In the genomic region with DNA sequence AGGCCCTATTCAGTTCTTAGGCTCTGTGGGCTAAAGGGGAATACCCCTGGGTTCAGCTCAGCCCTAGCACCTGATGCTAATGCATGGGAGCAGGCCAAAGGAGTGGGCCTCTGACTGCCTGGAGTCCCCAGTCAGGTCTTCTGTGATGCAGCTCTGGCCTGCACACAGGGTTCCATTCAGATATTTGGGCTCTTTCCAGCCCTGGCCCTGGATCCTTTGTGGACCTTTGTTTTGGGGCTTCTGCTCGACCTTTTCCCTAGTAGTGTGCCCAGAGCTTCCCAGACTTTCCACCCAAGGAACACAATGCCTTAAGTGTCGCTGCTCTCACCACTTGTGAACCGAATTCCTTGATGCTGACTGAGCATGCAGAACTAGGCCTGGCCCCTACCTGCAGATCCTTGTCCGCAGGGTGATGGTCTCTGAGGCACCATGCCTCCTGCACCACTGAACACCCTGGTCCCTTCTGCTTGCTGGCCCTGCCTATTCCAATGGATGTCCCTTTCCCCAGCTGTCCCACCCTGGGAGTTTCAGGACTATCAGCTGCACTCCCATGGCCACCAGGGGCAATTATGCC, we compare ENCODE assay signal across 26 cellular contexts. TPM values are rescaled to one million over a fixed set of nuclear protein-coding genes. Genes with fewer than 3 reads are reported as not detected.
"Had no signal": no experiment of that assay in that cellular context is flagged by ENCODE, and none has a peak within 500 bp of the region (broad histone marks: within the 10 kb centered on the region; RNA-seq: fewer than 3 reads in every experiment).

No MANE protein-coding gene starts in this region.

- H3K9me3 Mint-ChIP-seq: activated naive CD4-positive, alpha-beta T cell treated with anti-CD3 and anti-CD28 coated beads, Interleukin-2, amount 50 U/mL, for 72 hours; WTC11 had no signal

- DNase-seq: activated CD4-positive, alpha-beta T cell treated with anti-CD3 and anti-CD28 coated beads for 48 hours; activated CD4-positive, alpha-beta T cell treated with anti-CD3 and anti-CD28 coated beads, Interleukin-2, amount 50 U/mL, for 4 hours; activated CD4-positive, CD25-positive, alpha-beta regulatory T cell treated with anti-CD3 and anti-CD28 coated beads, Interleukin-2, amount 50 U/mL, for 72 hours; activated CD8-positive, alpha-beta memory T cell treated with anti-CD3 and anti-CD28 coated beads, Interleukin-2, amount 50 U/mL, for 48 hours; activated CD8-positive, alpha-beta T cell treated with anti-CD3 and anti-CD28 coated beads, Interleukin-2, amount 10 ng/mL, durations not matched to agents 7 days and 5 days; activated naive CD4-positive, alpha-beta T cell treated with Interleukin-2 at 50 U/mL for 16 hours; activated T-cell treated with anti-CD3 and anti-CD28 coated beads, Interleukin-2, amount 50 U/mL, for 1 hour; adrenal gland; MG63; MV-4-11; NCI-H1092 treated with DMSO at 0.1 percent for 48 hours; NCI-H1417 treated with DMSO at 0.1 percent for 48 hours; NCI-H1694; NCI-H2029; NCI-H2107; NCI-H2171 treated with DMSO at 0.1 percent for 48 hours; NCI-H226; NCI-H526 treated with DMSO at 0.1 percent for 48 hours; NK-92 treated with Interleukin-12 subunit alpha and Interleukin-12 subunit beta, amount 100 ng/mL, for 24 hours; OCI-M1; RPMI8226 had no signal

- H3K27ac Mint-ChIP-seq: activated CD8-positive, alpha-beta T cell treated with anti-CD3 and anti-CD28 coated beads, Interleukin-2, amount 10 ng/mL, durations not matched to agents 7 days and 5 days; WTC11 had no signal

- ATAC-seq: activated CD8-positive, alpha-beta T cell treated with anti-CD3 and anti-CD28 coated beads, Interleukin-2, amount 10 ng/mL, durations not matched to agents 7 days and 5 days; activated naive CD4-positive, alpha-beta T cell treated with anti-CD3 and anti-CD28 coated beads, Interleukin-2, amount 50 U/mL, for 72 hours; Panc1; Right ventricle myocardium inferior; WTC11 had no signal

- H3K4me3 Mint-ChIP-seq: activated CD8-positive, alpha-beta T cell treated with anti-CD3 and anti-CD28 coated beads, Interleukin-2, amount 10 ng/mL, durations not matched to agents 7 days and 5 days; WTC11 had no signal

RNA-seq across cellular contexts. Expression of a gene that starts 23.1 kb away (rescaled TPM):
- total RNA-seq: activated naive CD4-positive, alpha-beta T cell treated with anti-CD3 and anti-CD28 coated beads, Interleukin-2, amount 50 U/mL, for 72 hours; NCI-H460 had no signal
